In the genomic region with DNA sequence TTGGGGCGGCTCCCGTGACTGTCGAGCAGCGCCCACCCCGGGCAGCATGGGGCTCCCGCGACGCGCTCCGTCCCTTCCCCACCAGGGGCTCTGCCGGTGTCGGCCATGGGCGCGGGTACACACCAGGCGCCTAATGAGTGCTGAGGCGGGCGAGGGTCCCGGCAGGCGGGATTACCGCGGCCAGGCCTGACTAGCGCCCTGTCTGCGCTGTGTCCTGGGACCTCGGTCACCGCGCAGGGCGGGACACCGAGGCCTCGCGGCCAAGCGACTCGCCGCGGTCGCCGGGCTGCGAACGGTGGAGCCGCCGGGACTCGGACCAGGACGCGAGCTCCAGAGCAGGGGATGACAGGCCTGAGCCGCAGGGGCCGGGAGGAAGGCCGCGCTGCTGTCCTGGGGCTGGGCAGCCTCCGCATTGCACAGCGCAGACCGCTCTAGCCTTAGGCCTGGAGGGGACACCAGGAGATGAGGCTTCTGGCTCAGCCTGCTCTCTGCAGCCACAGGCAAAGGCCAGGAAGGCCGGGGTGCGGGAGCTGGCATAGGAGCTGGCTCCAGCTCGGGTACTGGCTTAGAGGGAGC, we compare ENCODE assay signal across 2 cellular contexts.
A peak's percentile ranks its signal among the peaks of the same experiment; 100 is the strongest.
TF ChIP-seq lines count a peak whose summit lies in the region.

No MANE protein-coding gene starts in this region.

TF ChIP-seq in IMR-90, 13 proteins besides CTCF, POLR2A, EP300 and RAD21:
- TF ChIP-seq, protein P1, sequence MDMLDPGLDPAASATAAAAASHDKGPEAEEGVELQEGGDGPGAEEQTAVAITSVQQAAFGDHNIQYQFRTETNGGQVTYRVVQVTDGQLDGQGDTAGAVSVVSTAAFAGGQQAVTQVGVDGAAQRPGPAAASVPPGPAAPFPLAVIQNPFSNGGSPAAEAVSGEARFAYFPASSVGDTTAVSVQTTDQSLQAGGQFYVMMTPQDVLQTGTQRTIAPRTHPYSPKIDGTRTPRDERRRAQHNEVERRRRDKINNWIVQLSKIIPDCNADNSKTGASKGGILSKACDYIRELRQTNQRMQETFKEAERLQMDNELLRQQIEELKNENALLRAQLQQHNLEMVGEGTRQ (IDR thresholded peaks at IDR 0.05; ENCODE audit: low read depth, low read length) = no peak
- TF ChIP-seq BHLHE40 (IDR thresholded peaks at IDR 0.05; ENCODE audit: low read depth, low read length) = no peak
- no peak for TF ChIP-seq MAZ (IDR thresholded peaks at IDR 0.05; ENCODE audit: borderline replicate concordance, low read depth, low read length)
- TF ChIP-seq MAFK (IDR thresholded peaks at IDR 0.05; ENCODE audit: low read depth, low read length) = no peak
- TF ChIP-seq RCOR1 (IDR thresholded peaks at IDR 0.05; ENCODE audit: insufficient replicate concordance, low read length) = no peak
- no peak for TF ChIP-seq MXI1 (IDR thresholded peaks at IDR 0.05; ENCODE audit: borderline replicate concordance, low read depth, low read length)
- TF ChIP-seq RFX5 (IDR thresholded peaks at IDR 0.05; ENCODE audit: low read depth, low read length) = no peak
- no peak for TF ChIP-seq FOS (IDR thresholded peaks at IDR 0.05; ENCODE audit: low read depth, low read length)
- TF ChIP-seq, protein P2, sequence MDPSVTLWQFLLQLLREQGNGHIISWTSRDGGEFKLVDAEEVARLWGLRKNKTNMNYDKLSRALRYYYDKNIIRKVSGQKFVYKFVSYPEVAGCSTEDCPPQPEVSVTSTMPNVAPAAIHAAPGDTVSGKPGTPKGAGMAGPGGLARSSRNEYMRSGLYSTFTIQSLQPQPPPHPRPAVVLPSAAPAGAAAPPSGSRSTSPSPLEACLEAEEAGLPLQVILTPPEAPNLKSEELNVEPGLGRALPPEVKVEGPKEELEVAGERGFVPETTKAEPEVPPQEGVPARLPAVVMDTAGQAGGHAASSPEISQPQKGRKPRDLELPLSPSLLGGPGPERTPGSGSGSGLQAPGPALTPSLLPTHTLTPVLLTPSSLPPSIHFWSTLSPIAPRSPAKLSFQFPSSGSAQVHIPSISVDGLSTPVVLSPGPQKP (IDR thresholded peaks at IDR 0.05; ENCODE audit: borderline replicate concordance, low read depth, low read length) = no peak
- TF ChIP-seq SMC3 (IDR thresholded peaks at IDR 0.05; ENCODE audit: low read depth, low read length) = no peak
- no peak for TF ChIP-seq CEBPB (IDR thresholded peaks at IDR 0.05; ENCODE audit: low read depth, low read length)
- TF ChIP-seq NFE2L2 (IDR thresholded peaks at IDR 0.05; ENCODE audit: low read depth, low read length) = no peak

TF ChIP-seq in GM12878, 131 proteins besides CTCF, POLR2A, EP300 and RAD21:
- TF ChIP-seq DPF2 (IDR thresholded peaks at IDR 0.05) = 0 out of 2 replicates have a peak, but pooled peaks have one; percentile 35
- TF ChIP-seq NRF1 (conservative IDR thresholded peaks at IDR 0.05; ENCODE audit: low read depth, low read length) = no peak
- TF ChIP-seq LARP7 (IDR thresholded peaks at IDR 0.05) = 0 out of 2 replicates have a peak, but pooled peaks have one; percentile 4
- no peak for TF ChIP-seq TCF3 (IDR thresholded peaks at IDR 0.05; ENCODE audit: borderline replicate concordance, insufficient read depth, low read depth, low read length)
- no peak for TF ChIP-seq NFXL1 (IDR thresholded peaks at IDR 0.05; ENCODE audit: borderline replicate concordance)
- TF ChIP-seq GATAD2B (conservative IDR thresholded peaks at IDR 0.05; ENCODE audit: low read depth) = peak; percentile 87
- no peak for TF ChIP-seq TCF7 (IDR thresholded peaks at IDR 0.05; ENCODE audit: borderline replicate concordance)
- TF ChIP-seq NR2F1 (conservative IDR thresholded peaks at IDR 0.05) = 0 out of 2 replicates have a peak, but pooled peaks have one; percentile 2
- no peak for TF ChIP-seq RCOR1 (conservative IDR thresholded peaks at IDR 0.05; ENCODE audit: low read depth, low read length)
- TF ChIP-seq, protein P3, sequence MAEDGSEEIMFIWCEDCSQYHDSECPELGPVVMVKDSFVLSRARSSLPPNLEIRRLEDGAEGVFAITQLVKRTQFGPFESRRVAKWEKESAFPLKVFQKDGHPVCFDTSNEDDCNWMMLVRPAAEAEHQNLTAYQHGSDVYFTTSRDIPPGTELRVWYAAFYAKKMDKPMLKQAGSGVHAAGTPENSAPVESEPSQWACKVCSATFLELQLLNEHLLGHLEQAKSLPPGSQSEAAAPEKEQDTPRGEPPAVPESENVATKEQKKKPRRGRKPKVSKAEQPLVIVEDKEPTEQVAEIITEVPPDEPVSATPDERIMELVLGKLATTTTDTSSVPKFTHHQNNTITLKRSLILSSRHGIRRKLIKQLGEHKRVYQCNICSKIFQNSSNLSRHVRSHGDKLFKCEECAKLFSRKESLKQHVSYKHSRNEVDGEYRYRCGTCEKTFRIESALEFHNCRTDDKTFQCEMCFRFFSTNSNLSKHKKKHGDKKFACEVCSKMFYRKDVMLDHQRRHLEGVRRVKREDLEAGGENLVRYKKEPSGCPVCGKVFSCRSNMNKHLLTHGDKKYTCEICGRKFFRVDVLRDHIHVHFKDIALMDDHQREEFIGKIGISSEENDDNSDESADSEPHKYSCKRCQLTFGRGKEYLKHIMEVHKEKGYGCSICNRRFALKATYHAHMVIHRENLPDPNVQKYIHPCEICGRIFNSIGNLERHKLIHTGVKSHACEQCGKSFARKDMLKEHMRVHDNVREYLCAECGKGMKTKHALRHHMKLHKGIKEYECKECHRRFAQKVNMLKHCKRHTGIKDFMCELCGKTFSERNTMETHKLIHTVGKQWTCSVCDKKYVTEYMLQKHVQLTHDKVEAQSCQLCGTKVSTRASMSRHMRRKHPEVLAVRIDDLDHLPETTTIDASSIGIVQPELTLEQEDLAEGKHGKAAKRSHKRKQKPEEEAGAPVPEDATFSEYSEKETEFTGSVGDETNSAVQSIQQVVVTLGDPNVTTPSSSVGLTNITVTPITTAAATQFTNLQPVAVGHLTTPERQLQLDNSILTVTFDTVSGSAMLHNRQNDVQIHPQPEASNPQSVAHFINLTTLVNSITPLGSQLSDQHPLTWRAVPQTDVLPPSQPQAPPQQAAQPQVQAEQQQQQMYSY (CRISPR knock-in tag; IDR thresholded peaks at IDR 0.05) = no peak
- TF ChIP-seq BHLHE40 (IDR thresholded peaks at IDR 0.05; ENCODE audit: borderline replicate concordance in 1 of 2, low read depth in 2 of 2, low read length in 1 of 2) = no peak
- TF ChIP-seq, protein P4, sequence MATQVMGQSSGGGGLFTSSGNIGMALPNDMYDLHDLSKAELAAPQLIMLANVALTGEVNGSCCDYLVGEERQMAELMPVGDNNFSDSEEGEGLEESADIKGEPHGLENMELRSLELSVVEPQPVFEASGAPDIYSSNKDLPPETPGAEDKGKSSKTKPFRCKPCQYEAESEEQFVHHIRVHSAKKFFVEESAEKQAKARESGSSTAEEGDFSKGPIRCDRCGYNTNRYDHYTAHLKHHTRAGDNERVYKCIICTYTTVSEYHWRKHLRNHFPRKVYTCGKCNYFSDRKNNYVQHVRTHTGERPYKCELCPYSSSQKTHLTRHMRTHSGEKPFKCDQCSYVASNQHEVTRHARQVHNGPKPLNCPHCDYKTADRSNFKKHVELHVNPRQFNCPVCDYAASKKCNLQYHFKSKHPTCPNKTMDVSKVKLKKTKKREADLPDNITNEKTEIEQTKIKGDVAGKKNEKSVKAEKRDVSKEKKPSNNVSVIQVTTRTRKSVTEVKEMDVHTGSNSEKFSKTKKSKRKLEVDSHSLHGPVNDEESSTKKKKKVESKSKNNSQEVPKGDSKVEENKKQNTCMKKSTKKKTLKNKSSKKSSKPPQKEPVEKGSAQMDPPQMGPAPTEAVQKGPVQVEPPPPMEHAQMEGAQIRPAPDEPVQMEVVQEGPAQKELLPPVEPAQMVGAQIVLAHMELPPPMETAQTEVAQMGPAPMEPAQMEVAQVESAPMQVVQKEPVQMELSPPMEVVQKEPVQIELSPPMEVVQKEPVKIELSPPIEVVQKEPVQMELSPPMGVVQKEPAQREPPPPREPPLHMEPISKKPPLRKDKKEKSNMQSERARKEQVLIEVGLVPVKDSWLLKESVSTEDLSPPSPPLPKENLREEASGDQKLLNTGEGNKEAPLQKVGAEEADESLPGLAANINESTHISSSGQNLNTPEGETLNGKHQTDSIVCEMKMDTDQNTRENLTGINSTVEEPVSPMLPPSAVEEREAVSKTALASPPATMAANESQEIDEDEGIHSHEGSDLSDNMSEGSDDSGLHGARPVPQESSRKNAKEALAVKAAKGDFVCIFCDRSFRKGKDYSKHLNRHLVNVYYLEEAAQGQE (IDR thresholded peaks at IDR 0.05; ENCODE audit: low read depth, low read length) = no peak
- 0 out of 2 replicates have a peak, but pooled peaks have one; percentile 22 for TF ChIP-seq TBL1XR1 (IDR thresholded peaks at IDR 0.05; ENCODE audit: low read depth, low read length)
